ENCODE assay signal across 8 cellular contexts in genomic region chr1:176205322-176205914, GRCh38. TPM values are rescaled to one million over a fixed set of nuclear protein-coding genes. Genes with fewer than 3 reads are reported as not detected.
DNase-seq lines count a peak whose midpoint lies in the region; ATAC-seq and TF ChIP-seq lines count a peak whose summit lies in the region.

No MANE protein-coding gene starts in this region.

- H3K27ac ChIP-seq in AG04450 (ENCODE audit: low read depth, low read length) (no peak overlapping the region), HEK293 (ENCODE audit: extremely low read depth, low read depth, low read length) (no peak overlapping the region), thymus (ENCODE audit: low read depth) (no peak overlapping the region)

- POLR2A ChIA-PET in AG04450 (lab: Yijun Ruan, JAX), result no interaction called here
- POLR2A ChIA-PET in HEK293 (lab: Yijun Ruan, JAX), result interaction anchor here (1.0 kb wide), 1 partner anchor 10 kb away, joined by 5 read pairs; no protein-coding TSS in a partner anchor

- H3K27me3 Mint-ChIP-seq in activated T-helper 1 cell treated with anti-CD3 and anti-CD28 coated beads, Interleukin-12 subunit alpha, Interleukin-12 subunit beta, Interleukin-2, Interleukin-4 antibody, amounts not matched to agents 30 ng/mL and 10 ng/mL and 1 ng/mL, durations not matched to agents 14 hours and 24 hours and 36 hours (ENCODE audit: insufficient read depth), result peaks cover 1% of the 10 kb centered on the region

- TF ChIP-seq CTCF in AG04450 (IDR thresholded peaks at IDR 0.05; ENCODE audit: low read depth, low read length), result no peak
- no peak for TF ChIP-seq CTCF in HEK293 (tag by site-specific recombination; IDR thresholded peaks at IDR 0.05)

- H3K4me3 Mint-ChIP-seq in activated T-helper 1 cell treated with anti-CD3 and anti-CD28 coated beads, Interleukin-12 subunit alpha, Interleukin-12 subunit beta, Interleukin-2, Interleukin-4 antibody, amounts not matched to agents 30 ng/mL and 10 ng/mL and 1 ng/mL, durations not matched to agents 14 hours and 24 hours and 36 hours, result peak overlapping the region; percentile 97

- no peaks in the 10 kb centered on the region for H3K36me3 ChIP-seq in HEK293 (ENCODE audit: control insufficient read depth in 2 of 2, insufficient read depth in 1 of 2, low read length in 2 of 2)
- no peaks in the 10 kb centered on the region for H3K36me3 ChIP-seq in thymus (ENCODE audit: control insufficient read depth, insufficient read depth)

- H3K36me3 Mint-ChIP-seq in activated T-helper 1 cell treated with anti-CD3 and anti-CD28 coated beads, Interleukin-12 subunit alpha, Interleukin-12 subunit beta, Interleukin-2, Interleukin-4 antibody, amounts not matched to agents 30 ng/mL and 10 ng/mL and 1 ng/mL, durations not matched to agents 14 hours and 24 hours and 36 hours (ENCODE audit: low read depth), result peaks cover 14% of the 10 kb centered on the region

- no peaks in the 10 kb centered on the region for H3K9me3 ChIP-seq in AG04450 (ENCODE audit: control insufficient read depth, insufficient read depth, low read length)
- no peaks in the 10 kb centered on the region for H3K9me3 ChIP-seq in HEK293 (ENCODE audit: control insufficient read depth, insufficient read depth, low read depth, low read length)
- no peaks in the 10 kb centered on the region for H3K9me3 ChIP-seq in thymus (ENCODE audit: control insufficient read depth)

- H3K27ac Mint-ChIP-seq in activated T-helper 1 cell treated with anti-CD3 and anti-CD28 coated beads, Interleukin-12 subunit alpha, Interleukin-12 subunit beta, Interleukin-2, Interleukin-4 antibody, amounts not matched to agents 30 ng/mL and 10 ng/mL and 1 ng/mL, durations not matched to agents 14 hours and 24 hours and 36 hours, result peak overlapping the region; percentile 95

- ATAC-seq in GM18909 (IDR thresholded peaks at IDR 0.05; ENCODE audit: poor library complexity, unreplicated experiment), result no peak
- no peak for ATAC-seq in GM18907 (IDR thresholded peaks at IDR 0.05; ENCODE audit: unreplicated experiment)
- ATAC-seq in HG03342 (IDR thresholded peaks at IDR 0.05; ENCODE audit: unreplicated experiment), result no peak

- intact Hi-C loops in activated T-helper 1 cell treated with anti-CD3 and anti-CD28 coated beads, Interleukin-12 subunit alpha, Interleukin-12 subunit beta, Interleukin-2, Interleukin-4 antibody, amounts not matched to agents 30 ng/mL and 10 ng/mL and 1 ng/mL, durations not matched to agents 14 hours and 24 hours and 36 hours (cut with micrococcal nuclease), result no loop called here

- H3K4me1 ChIP-seq in HEK293 (ENCODE audit: control insufficient read depth, insufficient read depth, low read length) (peaks cover 6% of the 10 kb centered on the region), thymus (ENCODE audit: control insufficient read depth, insufficient read depth, low read length) (peaks cover 16% of the 10 kb centered on the region)

- CTCF ChIA-PET in AG04450 (lab: Charles Lee) (interaction anchor here (0.6 kb wide), 1 partner anchor 1832 kb away, joined by 4 read pairs; no protein-coding TSS in a partner anchor), HEK293 (lab: Yijun Ruan, JAX) (interaction anchor here (1.3 kb wide), 1 partner anchor 1059 kb away, joined by 3 read pairs; no protein-coding TSS in a partner anchor)

- DNase-seq in AG04450 (ENCODE audit: low read depth, low spot score) (no peak), iris pigment epithelial cell (ENCODE audit: low read depth) (peak; percentile 28)
- no peak for DNase-seq in activated T-helper 1 cell treated with anti-CD3 and anti-CD28 coated beads, Interleukin-12 subunit alpha, Interleukin-12 subunit beta, Interleukin-2, Interleukin-4 antibody, amounts not matched to agents 30 ng/mL and 10 ng/mL and 1 ng/mL, durations not matched to agents 14 hours and 24 hours and 36 hours (ENCODE audit: low spot score)

- 20% methylated on average over 5 of the region's 5 CpGs for WGBS in thymus

- H3K4me3 ChIP-seq in AG04450 (ENCODE audit: low read depth, low read length) (peak overlapping the region; percentile 89), HEK293 (ENCODE audit: low read depth, low read length) (peak overlapping the region; percentile 83), thymus (ENCODE audit: low read length) (peak overlapping the region; percentile 63)

- no peaks in the 10 kb centered on the region for H3K27me3 ChIP-seq in AG04450 (ENCODE audit: control insufficient read depth, insufficient read depth, low read length)
- no peaks in the 10 kb centered on the region for H3K27me3 ChIP-seq in thymus (ENCODE audit: control insufficient read depth, insufficient read depth)

- no peaks in the 10 kb centered on the region for H3K9me3 Mint-ChIP-seq in activated T-helper 1 cell treated with anti-CD3 and anti-CD28 coated beads, Interleukin-12 subunit alpha, Interleukin-12 subunit beta, Interleukin-2, Interleukin-4 antibody, amounts not matched to agents 30 ng/mL and 10 ng/mL and 1 ng/mL, durations not matched to agents 14 hours and 24 hours and 36 hours

- H3K4me1 Mint-ChIP-seq in activated T-helper 1 cell treated with anti-CD3 and anti-CD28 coated beads, Interleukin-12 subunit alpha, Interleukin-12 subunit beta, Interleukin-2, Interleukin-4 antibody, amounts not matched to agents 30 ng/mL and 10 ng/mL and 1 ng/mL, durations not matched to agents 14 hours and 24 hours and 36 hours (ENCODE audit: low read depth), result peaks cover 38% of the 10 kb centered on the region

TF ChIP-seq in HEK293, 187 proteins besides CTCF, POLR2A, EP300 and RAD21 (continues in another document):
- no peak for TF ChIP-seq ZNF561 (tag by site-specific recombination; IDR thresholded peaks at IDR 0.05; ENCODE audit: borderline replicate concordance)
- no peak for TF ChIP-seq ZNF701 (tag by site-specific recombination; IDR thresholded peaks at IDR 0.05)
- no peak for TF ChIP-seq ZNF433 (tag by site-specific recombination; IDR thresholded peaks at IDR 0.05; ENCODE audit: low read depth)
- no peak for TF ChIP-seq ZBTB44 (tag by site-specific recombination; IDR thresholded peaks at IDR 0.05)
- TF ChIP-seq ZNF274 (IDR thresholded peaks at IDR 0.05; ENCODE audit: low read length), result no peak
- TF ChIP-seq ZNF274 (tag by site-specific recombination; IDR thresholded peaks at IDR 0.05; ENCODE audit: borderline replicate concordance), result no peak
- no peak for TF ChIP-seq ZNF398 (tag by site-specific recombination; IDR thresholded peaks at IDR 0.05)
- TF ChIP-seq ZSCAN5A (tag by site-specific recombination; IDR thresholded peaks at IDR 0.05), result no peak
- TF ChIP-seq ZIC2 (tag by site-specific recombination; IDR thresholded peaks at IDR 0.05), result no peak
- TF ChIP-seq ZNF747 (tag by site-specific recombination; IDR thresholded peaks at IDR 0.05), result no peak
- TF ChIP-seq OSR2 (tag by site-specific recombination; IDR thresholded peaks at IDR 0.05), result peak; percentile 47
- TF ChIP-seq ZNF404 (tag by site-specific recombination; IDR thresholded peaks at IDR 0.05), result no peak
- no peak for TF ChIP-seq ZNF777 (tag by site-specific recombination; IDR thresholded peaks at IDR 0.05; ENCODE audit: borderline replicate concordance)
- TF ChIP-seq ZFP37 (tag by site-specific recombination; IDR thresholded peaks at IDR 0.05), result no peak
- no peak for TF ChIP-seq KLF10 (tag by site-specific recombination; IDR thresholded peaks at IDR 0.05)

RNA-seq across cellular contexts. Expression of gene COP1, which starts 1.7 kb away (rescaled TPM):
- 33.2 and 43.7 TPM in 2 replicates for polyA plus RNA-seq in AG04450 (2011; rRNA removed)
- polyA minus RNA-seq in AG04450 (2011; rRNA and poly(A)+ RNA removed), result 37.4 and 73.0 TPM in 2 replicates
- 49.2 and 51.7 TPM in 2 replicates for total RNA-seq in activated T-helper 1 cell treated with anti-CD3 and anti-CD28 coated beads, Interleukin-12 subunit alpha, Interleukin-12 subunit beta, Interleukin-2, Interleukin-4 antibody, amounts not matched to agents 30 ng/mL and 10 ng/mL and 1 ng/mL, durations not matched to agents 14 hours and 24 hours and 36 hours
- 69.5 TPM for polyA plus RNA-seq in thymus
